9 cellular contexts compared by ENCODE assay signal in genomic region chr6:164927288-164928040, GRCh38.
DNase-seq lines count a peak whose midpoint lies in the region; ATAC-seq, FAIRE-seq and TF ChIP-seq lines count a peak whose summit lies in the region.
"Had no signal": no experiment of that assay in that cellular context is flagged by ENCODE, and none has a peak within 500 bp of the region (broad histone marks: within the 10 kb centered on the region; RNA-seq: fewer than 3 reads in every experiment).

No MANE protein-coding gene starts in this region.

- ATAC-seq in HG02623 (IDR thresholded peaks at IDR 0.05; ENCODE audit: unreplicated experiment) = peak; percentile 91

- no peaks in the 10 kb centered on the region for H4K20me1 ChIP-seq in hepatocyte (ENCODE audit: insufficient read depth, poor library complexity, severe bottlenecking)
- H4K20me1 ChIP-seq: BLaER1 had no signal

- FAIRE-seq in small intestine (lab: Jason Lieb, UNC) = no peak

- TF ChIP-seq CTCF in astrocyte of the cerebellum (IDR thresholded peaks at IDR 0.05; ENCODE audit: low read depth, low read length, missing control alignments) = peak; percentile 96
- TF ChIP-seq CTCF in hepatocyte (IDR thresholded peaks at IDR 0.05; ENCODE audit: poor library complexity) = peak; percentile 98

- H3K4me3 ChIP-seq in astrocyte of the cerebellum (ENCODE audit: low read depth, low read length) (peak overlapping the region; percentile 11), hepatocyte (no peak overlapping the region), small intestine (ENCODE audit: low read depth in 1 of 2, low read length in 2 of 2) (no peak overlapping the region)
- H3K4me3 ChIP-seq: BLaER1 had no signal

- 20% methylated on average over 16 of the region's 16 CpGs for WGBS in hepatocyte (ENCODE audit: low lambda C conversion rate, missing lambda C conversion rate)
- 15 to 18% (median 17%) methylated on average over 16 of the region's 16 CpGs for WGBS in small intestine, 3 donors

- no peaks in the 10 kb centered on the region for H3K9me2 ChIP-seq in hepatocyte (replicated peaks; ENCODE audit: insufficient read depth)

- H3K9me3 ChIP-seq in hepatocyte (ENCODE audit: low read depth) (no peaks in the 10 kb centered on the region), small intestine (ENCODE audit: control insufficient read depth, low read depth) (no peaks in the 10 kb centered on the region)
- H3K9me3 ChIP-seq: BLaER1 had no signal

- no peaks in the 10 kb centered on the region for H3K79me2 ChIP-seq in hepatocyte

- H2AFZ ChIP-seq in hepatocyte = no peak overlapping the region

- no peaks in the 10 kb centered on the region for H3K27me3 ChIP-seq in hepatocyte
- H3K27me3 ChIP-seq in small intestine (ENCODE audit: control insufficient read depth in 2 of 2, insufficient read depth in 2 of 2, low read length in 2 of 2) = no peaks in the 10 kb centered on the region
- H3K27me3 ChIP-seq: BLaER1 had no signal

- H3K36me3 ChIP-seq in hepatocyte (replicated peaks; ENCODE audit: insufficient read depth, low read depth) (no peaks in the 10 kb centered on the region), small intestine (ENCODE audit: control insufficient read depth in 2 of 2, insufficient read depth in 2 of 2, low read length in 2 of 2) (no peaks in the 10 kb centered on the region)
- H3K36me3 ChIP-seq: BLaER1 had no signal

- H3K27ac ChIP-seq in hepatocyte (no peak overlapping the region), small intestine (ENCODE audit: low read depth in 1 of 2, low read length in 1 of 2) (no peak overlapping the region)
- H3K27ac ChIP-seq: BLaER1 had no signal

- in situ Hi-C loops in astrocyte of the cerebellum (cut with HindIII; ENCODE audit: low sequenced_read_pairs) = no loop called here

- H3K4me1 ChIP-seq in hepatocyte (ENCODE audit: insufficient read depth) (no peaks in the 10 kb centered on the region), small intestine (ENCODE audit: control insufficient read depth in 2 of 2, insufficient read depth in 1 of 2, low read depth in 1 of 2, low read length in 1 of 2) (no peaks in the 10 kb centered on the region)
- H3K4me1 ChIP-seq: BLaER1 had no signal

- peak; percentile 57 to 68 for DNase-seq in NCI-H2081 (lab: John Stamatoyannopoulos, UW)
- DNase-seq in NCI-H2081 treated with DMSO at 0.1 percent for 48 hours (lab: John Stamatoyannopoulos, UW) = no peak
- peak; percentile 10 for DNase-seq in NCI-H1048 (lab: John Stamatoyannopoulos, UW)
- DNase-seq in T-helper 22 cell (ENCODE audit: low read depth) = peak; percentile 1
- DNase-seq in astrocyte of the cerebellum (ENCODE audit: low read depth) = peak; percentile 43
- DNase-seq in hepatocyte (ENCODE audit: low spot score) = peak; percentile 81
- peak; percentile 19 for DNase-seq in small intestine

- H3K4me2 ChIP-seq in hepatocyte = peak overlapping the region; percentile 44
- H3K4me2 ChIP-seq: BLaER1 had no signal
